ENCODE assay signal across 8 cellular contexts in the genomic region with DNA sequence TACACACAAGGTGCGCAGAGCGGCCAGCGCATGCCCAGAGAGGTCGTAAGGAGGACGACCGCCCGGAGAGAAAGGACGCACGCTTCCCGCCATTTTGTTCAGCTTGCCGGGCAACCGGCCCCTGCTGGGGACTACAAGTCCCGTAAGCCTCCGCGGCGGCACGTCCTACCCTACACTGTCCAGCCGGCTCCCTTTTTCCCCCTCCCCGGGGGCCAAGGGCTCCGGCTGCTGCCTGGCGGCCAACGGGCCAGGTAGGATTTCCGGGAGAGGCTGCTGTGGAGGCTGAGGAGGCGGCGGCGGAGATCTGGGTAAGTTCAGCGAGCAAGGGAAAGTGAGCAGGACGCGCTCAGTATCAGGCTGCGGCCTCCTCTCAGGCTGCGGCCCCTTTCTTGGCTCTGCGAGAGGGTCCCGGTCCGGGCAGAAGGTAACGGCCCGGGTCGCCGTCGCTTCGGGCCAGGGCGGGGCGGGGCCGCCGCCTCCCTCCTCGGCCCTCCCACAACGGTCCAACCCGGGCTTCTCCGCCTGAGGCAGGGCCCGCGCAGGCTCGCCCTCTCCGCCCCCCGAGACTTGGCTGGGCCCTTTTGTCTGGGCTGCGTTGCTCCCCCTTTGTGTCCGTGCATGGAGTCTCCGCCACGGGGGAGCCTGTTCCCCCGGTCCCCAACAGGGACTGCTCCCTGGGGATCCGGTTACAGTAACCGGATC. TPM values are rescaled to one million over a fixed set of nuclear protein-coding genes. Genes with fewer than 3 reads are reported as not detected.
A peak's percentile ranks its signal among the peaks of the same experiment; 100 is the strongest.
DNase-seq lines count a peak whose midpoint lies in the region; ATAC-seq and TF ChIP-seq lines count a peak whose summit lies in the region.

A gene (plus strand): TSS at position 223 of the 702 bp plus-strand sequence. CDS start 37,708 bp downstream, outside the sequence.

- peak within 1 kb of the TSS; percentile 98 to 100 for H3K27ac Mint-ChIP-seq in stimulated activated naive CD8-positive, alpha-beta T cell treated with anti-CD3 and anti-CD28 coated beads, Interleukin-15, amount 100 ng/mL, for 72 hours

- no peaks in the 10 kb centered on the region for H3K36me3 ChIP-seq in neural cell (ENCODE audit: insufficient read depth, low read length)

- H3K4me1 Mint-ChIP-seq in stimulated activated naive CD8-positive, alpha-beta T cell treated with anti-CD3 and anti-CD28 coated beads, Interleukin-15, amount 100 ng/mL, for 72 hours: peaks cover 35% of the 10 kb centered on the region

- H3F3A ChIP-seq in neural cell (ENCODE audit: insufficient read depth, low read length, poor library complexity, severe bottlenecking): no peaks in the 10 kb centered on the region

- TF ChIP-seq RAD21 in neural cell (conservative IDR thresholded peaks at IDR 0.05): no peak

- H3K79me2 ChIP-seq in neural cell (replicated peaks; ENCODE audit: insufficient read depth, low read length): peaks cover 45% of the 10 kb centered on the region

- H3K27me3 ChIP-seq in neural cell (ENCODE audit: insufficient read depth, low read depth, low read length): no peaks in the 10 kb centered on the region

- H2AFZ ChIP-seq in neural cell (ENCODE audit: low read depth, low read length): peak within 1 kb of the TSS; percentile 96

- H3K9me3 Mint-ChIP-seq in stimulated activated naive CD8-positive, alpha-beta T cell treated with anti-CD3 and anti-CD28 coated beads, Interleukin-15, amount 100 ng/mL, for 72 hours: no peaks in the 10 kb centered on the region

- H3K9me2 ChIP-seq in neural cell (ENCODE audit: insufficient read depth, low read length): no peaks in the 10 kb centered on the region

- peak within 1 kb of the TSS; percentile 96 to 97 for H3K4me3 Mint-ChIP-seq in stimulated activated naive CD8-positive, alpha-beta T cell treated with anti-CD3 and anti-CD28 coated beads, Interleukin-15, amount 100 ng/mL, for 72 hours

- H3K9ac ChIP-seq in neural cell (ENCODE audit: low read length): peak within 1 kb of the TSS; percentile 96

- H4K20me1 ChIP-seq in neural cell (ENCODE audit: insufficient read depth): no peaks in the 10 kb centered on the region

- TF ChIP-seq CTCF in fibroblast of villous mesenchyme (IDR thresholded peaks at IDR 0.05; ENCODE audit: insufficient read depth, low read depth, low read length) (no peak), neural cell (IDR thresholded peaks at IDR 0.05; ENCODE audit: poor library complexity, severe bottlenecking) (no peak)

- DNase-seq in EL (peak; percentile 96), H4 (ENCODE audit: low spot score) (peak; percentile 90), M059J (ENCODE audit: low read depth) (peak; percentile 97), SHP77 treated with DMSO at 0.1 percent for 48 hours (lab: John Stamatoyannopoulos, UW) (peak; percentile 88), activated gamma-delta T cell (lab: John Stamatoyannopoulos, UW) (peak; percentile 57), fibroblast of villous mesenchyme (ENCODE audit: low read depth) (peak; percentile 94)
- DNase-seq in stimulated activated naive CD8-positive, alpha-beta T cell treated with anti-CD3 and anti-CD28 coated beads, Interleukin-15, amount 100 ng/mL, for 72 hours: peak; percentile 80 to 86

- peak within 1 kb of the TSS; percentile 41 for H3K4me2 ChIP-seq in neural cell (ENCODE audit: low read length)

- H3K4me3 ChIP-seq in fibroblast of villous mesenchyme (ENCODE audit: low read depth, low read length) (peak within 1 kb of the TSS; percentile 79), neural cell (ENCODE audit: low read length) (peak within 1 kb of the TSS; percentile 98)

- H3K27me3 Mint-ChIP-seq in stimulated activated naive CD8-positive, alpha-beta T cell treated with anti-CD3 and anti-CD28 coated beads, Interleukin-15, amount 100 ng/mL, for 72 hours: no peaks in the 10 kb centered on the region

- no peak for TF ChIP-seq EP300 in neural cell (conservative IDR thresholded peaks at IDR 0.05; ENCODE audit: poor library complexity, severe bottlenecking)

- H3K9me3 ChIP-seq in neural cell (ENCODE audit: low read length): no peaks in the 10 kb centered on the region

- peak within 1 kb of the TSS; percentile 92 for H3K27ac ChIP-seq in neural cell (ENCODE audit: low read length)

- peak; percentile 95 for ATAC-seq in stimulated activated naive CD8-positive, alpha-beta T cell treated with anti-CD3 and anti-CD28 coated beads, Interleukin-15, amount 100 ng/mL, for 72 hours

TF ChIP-seq in neural cell, 6 proteins besides CTCF, POLR2A, EP300 and RAD21:
- TF ChIP-seq MXI1 (conservative IDR thresholded peaks at IDR 0.05; ENCODE audit: poor library complexity, severe bottlenecking) (peak; percentile 77), SMC3 (conservative IDR thresholded peaks at IDR 0.05; ENCODE audit: poor library complexity) (no peak), TAF1 (IDR thresholded peaks at IDR 0.05; ENCODE audit: low read depth) (no peak), POLR2AphosphoS5 (IDR thresholded peaks at IDR 0.05) (peak; percentile 71), EZH2 (IDR thresholded peaks at IDR 0.05; ENCODE audit: borderline replicate concordance, insufficient read depth, low read length, poor library complexity, severe bottlenecking) (no peak)
- TF ChIP-seq, protein P1, sequence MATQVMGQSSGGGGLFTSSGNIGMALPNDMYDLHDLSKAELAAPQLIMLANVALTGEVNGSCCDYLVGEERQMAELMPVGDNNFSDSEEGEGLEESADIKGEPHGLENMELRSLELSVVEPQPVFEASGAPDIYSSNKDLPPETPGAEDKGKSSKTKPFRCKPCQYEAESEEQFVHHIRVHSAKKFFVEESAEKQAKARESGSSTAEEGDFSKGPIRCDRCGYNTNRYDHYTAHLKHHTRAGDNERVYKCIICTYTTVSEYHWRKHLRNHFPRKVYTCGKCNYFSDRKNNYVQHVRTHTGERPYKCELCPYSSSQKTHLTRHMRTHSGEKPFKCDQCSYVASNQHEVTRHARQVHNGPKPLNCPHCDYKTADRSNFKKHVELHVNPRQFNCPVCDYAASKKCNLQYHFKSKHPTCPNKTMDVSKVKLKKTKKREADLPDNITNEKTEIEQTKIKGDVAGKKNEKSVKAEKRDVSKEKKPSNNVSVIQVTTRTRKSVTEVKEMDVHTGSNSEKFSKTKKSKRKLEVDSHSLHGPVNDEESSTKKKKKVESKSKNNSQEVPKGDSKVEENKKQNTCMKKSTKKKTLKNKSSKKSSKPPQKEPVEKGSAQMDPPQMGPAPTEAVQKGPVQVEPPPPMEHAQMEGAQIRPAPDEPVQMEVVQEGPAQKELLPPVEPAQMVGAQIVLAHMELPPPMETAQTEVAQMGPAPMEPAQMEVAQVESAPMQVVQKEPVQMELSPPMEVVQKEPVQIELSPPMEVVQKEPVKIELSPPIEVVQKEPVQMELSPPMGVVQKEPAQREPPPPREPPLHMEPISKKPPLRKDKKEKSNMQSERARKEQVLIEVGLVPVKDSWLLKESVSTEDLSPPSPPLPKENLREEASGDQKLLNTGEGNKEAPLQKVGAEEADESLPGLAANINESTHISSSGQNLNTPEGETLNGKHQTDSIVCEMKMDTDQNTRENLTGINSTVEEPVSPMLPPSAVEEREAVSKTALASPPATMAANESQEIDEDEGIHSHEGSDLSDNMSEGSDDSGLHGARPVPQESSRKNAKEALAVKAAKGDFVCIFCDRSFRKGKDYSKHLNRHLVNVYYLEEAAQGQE (IDR thresholded peaks at IDR 0.05; ENCODE audit: borderline replicate concordance): peak; percentile 74

RNA-seq across cellular contexts. Expression of the gene that starts here (rescaled TPM):
- 7.9 and 15.5 TPM in 2 replicates for total RNA-seq in H4 (2014; rRNA removed; shearing (Covaris generic))
- total RNA-seq in M059J (2014; rRNA removed; shearing (Covaris generic)): 17.8 and 31.1 TPM in 2 replicates
- 11.6 and 12.1 TPM in 2 replicates for total RNA-seq in fibroblast of villous mesenchyme
- 7.8 and 7.9 TPM in 2 replicates for polyA plus RNA-seq in neural cell
- 13.9 and 15.5 TPM in 2 replicates for polyA minus RNA-seq in neural cell

Comparison
In these comparisons a context has a peak if more than half of its experiments do, and no peak if none do; other contexts are left out.
1. Peak in every context shown above with its lines: DNase-seq, ATAC-seq, H3K4me3 ChIP-seq and H3K27ac ChIP-seq.